Comparison of ENCODE assay signal across 24 cellular contexts in the genomic region with DNA sequence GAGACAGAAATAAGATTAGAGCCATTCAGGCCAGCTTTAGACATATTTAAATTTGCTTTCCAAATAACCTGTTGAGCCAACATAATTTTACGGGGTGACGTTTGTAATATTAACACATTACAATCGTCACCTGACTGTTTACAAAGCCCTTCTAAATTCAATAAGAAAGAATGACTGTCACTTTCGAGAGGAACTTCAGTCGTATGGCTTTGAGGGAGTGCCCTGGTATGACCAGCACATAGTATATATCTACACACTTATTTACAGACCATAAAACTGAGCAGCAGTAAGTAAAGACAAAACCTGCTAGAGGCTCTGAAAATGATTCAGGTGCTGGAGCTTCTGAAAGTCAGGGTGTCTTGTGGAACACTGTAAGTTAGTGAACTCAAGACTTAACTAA.
"Had no signal": no experiment of that assay in that cellular context is flagged by ENCODE, and none has a peak within 500 bp of the region (broad histone marks: within the 10 kb centered on the region; RNA-seq: fewer than 3 reads in every experiment).

No MANE protein-coding gene starts in this region.

- H3K9me3 Mint-ChIP-seq: naive thymus-derived CD4-positive, alpha-beta T cell; natural killer cell treated with Interleukin-12 subunit alpha and Interleukin-12 subunit beta and Interleukin-15 and Interleukin-18, amount 100 ng/mL, for 72 hours; stimulated activated naive CD8-positive, alpha-beta T cell treated with anti-CD3 and anti-CD28 coated beads, Interleukin-15, Interleukin-2, amounts not matched to agents 100 ng/mL and 50 ng/mL, for 24 hours; type B pancreatic cell had no signal

- H3K36me3 Mint-ChIP-seq: naive thymus-derived CD4-positive, alpha-beta T cell; natural killer cell treated with Interleukin-12 subunit alpha and Interleukin-12 subunit beta and Interleukin-15 and Interleukin-18, amount 100 ng/mL, for 72 hours; type B pancreatic cell had no signal

- H3K4me3 ChIP-seq: left lung, lower lobe of right lung, ovary, right atrium auricular region, right lobe of liver, smooth muscle cell, suprapubic skin, thoracic aorta, tibial artery, uterus had no signal

- H3K9me3 ChIP-seq: left lung, lower lobe of right lung, ovary, right atrium auricular region, right lobe of liver, suprapubic skin, thoracic aorta, tibial artery, uterus had no signal

- H3K4me1 Mint-ChIP-seq: naive thymus-derived CD4-positive, alpha-beta T cell had no signal

- H3K4me3 Mint-ChIP-seq: naive thymus-derived CD4-positive, alpha-beta T cell; natural killer cell treated with Interleukin-12 subunit alpha and Interleukin-12 subunit beta and Interleukin-15 and Interleukin-18, amount 100 ng/mL, for 72 hours; stimulated activated naive CD8-positive, alpha-beta T cell treated with anti-CD3 and anti-CD28 coated beads, Interleukin-15, Interleukin-2, amounts not matched to agents 100 ng/mL and 50 ng/mL, for 24 hours; type B pancreatic cell had no signal

- DNase-seq: hippocampal formation; kidney glomerular epithelial cell; left cardiac atrium; left lung; lower lobe of right lung; mammary epithelial cell; mesenchymal stem cell; naive thymus-derived CD4-positive, alpha-beta T cell; ovary; right lobe of liver; stimulated activated CD4-positive, alpha-beta T cell treated with anti-CD3 and anti-CD28 coated beads, Interleukin-1b, Interleukin-23, amount 100 ng/mL, for 48 hours; stimulated activated CD4-positive, alpha-beta T cell treated with anti-CD3 and anti-CD28 coated beads, Interleukin-4, amount 100 ng/mL, for 1 hour; stimulated activated naive CD4-positive, alpha-beta T cell; tibial artery; uterus had no signal

- H3K27ac Mint-ChIP-seq: naive thymus-derived CD4-positive, alpha-beta T cell; natural killer cell treated with Interleukin-12 subunit alpha and Interleukin-12 subunit beta and Interleukin-15 and Interleukin-18, amount 100 ng/mL, for 72 hours; progenitor cell of endocrine pancreas; stimulated activated naive CD8-positive, alpha-beta T cell treated with anti-CD3 and anti-CD28 coated beads, Interleukin-15, Interleukin-2, amounts not matched to agents 100 ng/mL and 50 ng/mL, for 24 hours; type B pancreatic cell had no signal

- H3K27ac ChIP-seq: left lung, lower lobe of right lung, ovary, right atrium auricular region, right lobe of liver, suprapubic skin, thoracic aorta, tibial artery, uterus had no signal

- H3K4me1 ChIP-seq: left lung, lower lobe of right lung, right atrium auricular region, suprapubic skin, tibial artery, uterus had no signal

- H3K36me3 ChIP-seq: lower lobe of right lung, ovary, right atrium auricular region, thoracic aorta, tibial artery, uterus had no signal

- H3K27me3 ChIP-seq: left lung, ovary, right atrium auricular region, right lobe of liver, suprapubic skin, tibial artery, uterus had no signal

- FAIRE-seq: keratinocyte had no signal

- H3K27me3 Mint-ChIP-seq: stimulated activated naive CD8-positive, alpha-beta T cell treated with anti-CD3 and anti-CD28 coated beads, Interleukin-15, Interleukin-2, amounts not matched to agents 100 ng/mL and 50 ng/mL, for 24 hours; type B pancreatic cell had no signal

- H3K4me2 ChIP-seq: smooth muscle cell had no signal

- ATAC-seq: left cardiac atrium; left lung; lower lobe of right lung; naive thymus-derived CD4-positive, alpha-beta T cell; natural killer cell treated with Interleukin-12 subunit alpha and Interleukin-12 subunit beta and Interleukin-15 and Interleukin-18, amount 100 ng/mL, for 72 hours; right lobe of liver had no signal
